24 cellular contexts compared by ENCODE assay signal in the genomic region with DNA sequence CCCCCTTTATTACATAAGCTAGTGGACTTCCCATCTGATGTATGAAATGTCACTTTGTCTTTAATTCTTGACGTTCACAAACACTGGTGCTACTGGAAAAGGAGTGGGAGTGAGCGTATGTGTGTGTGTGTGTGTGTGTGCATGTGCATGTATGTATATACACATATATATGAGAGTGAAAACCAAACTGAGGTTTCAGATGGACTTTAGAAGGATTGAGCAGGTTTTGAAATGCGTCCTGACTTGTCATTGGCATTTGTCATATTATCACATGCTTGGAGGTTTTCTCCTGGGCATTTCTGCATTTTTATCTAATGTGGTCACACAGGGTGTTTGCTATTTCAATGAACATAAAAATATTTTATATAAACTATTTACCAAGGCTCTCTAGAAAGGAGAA.
DNase-seq lines count a peak whose midpoint lies in the region; ATAC-seq and TF ChIP-seq lines count a peak whose summit lies in the region.
"Had no signal": no experiment of that assay in that cellular context is flagged by ENCODE, and none has a peak within 500 bp of the region (broad histone marks: within the 10 kb centered on the region; RNA-seq: fewer than 3 reads in every experiment).

No MANE protein-coding gene starts in this region.

- H3K4me3 ChIP-seq in RWPE2 (ENCODE audit: severe bottlenecking) (no peak overlapping the region), mucosa of descending colon (no peak overlapping the region)
- H3K4me3 ChIP-seq: sigmoid colon, tibial artery had no signal

- DNase-seq in activated naive CD4-positive, alpha-beta T cell treated with anti-CD3 and anti-CD28 coated beads for 36 hours: no peak
- DNase-seq in activated naive CD4-positive, alpha-beta T cell treated with Interleukin-2 at 50 U/mL for 16 hours: no peak
- DNase-seq in RWPE2 (ENCODE audit: low spot score) (no peak), COR-L47 (lab: John Stamatoyannopoulos, UW) (no peak), mucosa of descending colon (no peak)
- DNase-seq in activated naive CD8-positive, alpha-beta T cell treated with anti-CD3 and anti-CD28 coated beads, Interleukin-2, amount 50 U/mL, for 24 hours: no peak
- DNase-seq in naive thymus-derived CD8-positive, alpha-beta T cell: no peak
- DNase-seq: activated CD4-positive, alpha-beta T cell treated with anti-CD3 and anti-CD28 coated beads for 1 hour; aorta; DMS53; glutamatergic neuron; HFFc6; left colon; mesendoderm; NCI-H2107; NCI-H510A treated with DMSO at 0.1 percent for 48 hours; sigmoid colon; T1000; tibial artery had no signal

- H3K27ac Mint-ChIP-seq in activated naive CD4-positive, alpha-beta T cell treated with anti-CD3 and anti-CD28 coated beads for 36 hours: peak overlapping the region; percentile 96
- peak overlapping the region; percentile 98 for H3K27ac Mint-ChIP-seq in activated naive CD8-positive, alpha-beta T cell treated with anti-CD3 and anti-CD28 coated beads, Interleukin-2, amount 50 U/mL, for 24 hours
- peak overlapping the region; percentile 95 to 100 (median 96) for H3K27ac Mint-ChIP-seq in naive thymus-derived CD8-positive, alpha-beta T cell
- H3K27ac Mint-ChIP-seq: HFFc6; nephron; stimulated activated memory B cell treated with anti-CD40 and anti-IgM and Interleukin-4, amounts not matched to agents 10 μg/mL and 1 μg/mL and 100 μg/mL, for 72 hours had no signal

- no peak overlapping the region for H3K27ac ChIP-seq in RWPE2 (ENCODE audit: poor library complexity, severe bottlenecking)
- H3K27ac ChIP-seq: C4-2B, parathyroid adenoma, sigmoid colon, tibial artery had no signal

- no peaks in the 10 kb centered on the region for H3K27me3 Mint-ChIP-seq in activated naive CD4-positive, alpha-beta T cell treated with anti-CD3 and anti-CD28 coated beads for 36 hours (ENCODE audit: low read depth)
- no peaks in the 10 kb centered on the region for H3K27me3 Mint-ChIP-seq in activated naive CD8-positive, alpha-beta T cell treated with anti-CD3 and anti-CD28 coated beads, Interleukin-2, amount 50 U/mL, for 24 hours
- no peaks in the 10 kb centered on the region for H3K27me3 Mint-ChIP-seq in naive thymus-derived CD8-positive, alpha-beta T cell
- H3K27me3 Mint-ChIP-seq: stimulated activated memory B cell treated with anti-CD40 and anti-IgM and Interleukin-4, amounts not matched to agents 10 μg/mL and 1 μg/mL and 100 μg/mL, for 72 hours had no signal

- CTCF ChIA-PET in activated naive CD4-positive, alpha-beta T cell treated with anti-CD3 and anti-CD28 coated beads for 36 hours (lab: Charles Lee): interaction anchor here (1.1 to 3.2 kb wide), 8 partner anchors 8 to 47 kb away, joined by 3 to 13 read pairs (median 6); no protein-coding TSS in a partner anchor

- intact Hi-C loops in activated naive CD4-positive, alpha-beta T cell treated with anti-CD3 and anti-CD28 coated beads for 36 hours (cut with micrococcal nuclease): no loop called here
- intact Hi-C loops in mucosa of descending colon (cut with DNase I, micrococcal nuclease): no loop called here

- H3K27me3 ChIP-seq in RWPE2 (ENCODE audit: insufficient read depth, poor library complexity, severe bottlenecking): no peaks in the 10 kb centered on the region
- H3K27me3 ChIP-seq: sigmoid colon, tibial artery had no signal

- H3K4me3 Mint-ChIP-seq in activated naive CD4-positive, alpha-beta T cell treated with anti-CD3 and anti-CD28 coated beads for 36 hours: peak overlapping the region; percentile 3
- peak overlapping the region; percentile 33 for H3K4me3 Mint-ChIP-seq in activated naive CD8-positive, alpha-beta T cell treated with anti-CD3 and anti-CD28 coated beads, Interleukin-2, amount 50 U/mL, for 24 hours
- peak overlapping the region in 9 of 10 donors; percentile 8 to 75 (median 67) for H3K4me3 Mint-ChIP-seq in naive thymus-derived CD8-positive, alpha-beta T cell
- H3K4me3 Mint-ChIP-seq: HFFc6; nephron; stimulated activated memory B cell treated with anti-CD40 and anti-IgM and Interleukin-4, amounts not matched to agents 10 μg/mL and 1 μg/mL and 100 μg/mL, for 72 hours had no signal

- H3K4me1 ChIP-seq in RWPE2 (ENCODE audit: insufficient read depth, poor library complexity, severe bottlenecking) (peaks cover 25% of the 10 kb centered on the region), mucosa of descending colon (ENCODE audit: low read depth) (no peaks in the 10 kb centered on the region)
- H3K4me1 ChIP-seq: parathyroid adenoma, sigmoid colon, tibial artery had no signal

- H3K9me3 Mint-ChIP-seq in activated naive CD4-positive, alpha-beta T cell treated with anti-CD3 and anti-CD28 coated beads for 36 hours: no peaks in the 10 kb centered on the region
- H3K9me3 Mint-ChIP-seq in activated naive CD8-positive, alpha-beta T cell treated with anti-CD3 and anti-CD28 coated beads, Interleukin-2, amount 50 U/mL, for 24 hours: peaks cover 4% of the 10 kb centered on the region
- H3K9me3 Mint-ChIP-seq in naive thymus-derived CD8-positive, alpha-beta T cell: peaks cover 0 to 9% (median 0%) of the 10 kb centered on the region in 9 donors
- H3K9me3 Mint-ChIP-seq: nephron had no signal

- POLR2A ChIA-PET in naive thymus-derived CD8-positive, alpha-beta T cell (lab: Charles Lee): interaction anchor here (1.4 to 23.8 kb wide), 7 partner anchors 9 to 1081 kb away, joined by 5 to 361 read pairs (median 142); a partner anchor contains a TSS

- peak; percentile 64 for ATAC-seq in RWPE2 (ENCODE audit: low read depth)
- ATAC-seq in activated naive CD8-positive, alpha-beta T cell treated with anti-CD3 and anti-CD28 coated beads, Interleukin-2, amount 50 U/mL, for 24 hours: no peak
- no peak for ATAC-seq in naive thymus-derived CD8-positive, alpha-beta T cell
- no peak for ATAC-seq in GM21360 (IDR thresholded peaks at IDR 0.05; ENCODE audit: unreplicated experiment)
- no peak for ATAC-seq in mucosa of descending colon
- ATAC-seq: left colon; stimulated activated memory B cell treated with anti-CD40 and anti-IgM and Interleukin-4, amounts not matched to agents 10 μg/mL and 1 μg/mL and 100 μg/mL, for 72 hours had no signal

- peaks cover 5% of the 10 kb centered on the region for H3K36me3 Mint-ChIP-seq in activated naive CD4-positive, alpha-beta T cell treated with anti-CD3 and anti-CD28 coated beads for 36 hours (ENCODE audit: low read depth)
- peaks cover 3% of the 10 kb centered on the region for H3K36me3 Mint-ChIP-seq in activated naive CD8-positive, alpha-beta T cell treated with anti-CD3 and anti-CD28 coated beads, Interleukin-2, amount 50 U/mL, for 24 hours (ENCODE audit: low read depth)
- H3K36me3 Mint-ChIP-seq in naive thymus-derived CD8-positive, alpha-beta T cell: no peaks in the 10 kb centered on the region
- H3K36me3 Mint-ChIP-seq: stimulated activated memory B cell treated with anti-CD40 and anti-IgM and Interleukin-4, amounts not matched to agents 10 μg/mL and 1 μg/mL and 100 μg/mL, for 72 hours had no signal

- H3K36me3 ChIP-seq in RWPE2 (ENCODE audit: low read depth): no peaks in the 10 kb centered on the region
- no peaks in the 10 kb centered on the region for H3K36me3 ChIP-seq in mucosa of descending colon (ENCODE audit: low read depth)
- H3K36me3 ChIP-seq: sigmoid colon, tibial artery had no signal

- H3K4me1 Mint-ChIP-seq in activated naive CD4-positive, alpha-beta T cell treated with anti-CD3 and anti-CD28 coated beads for 36 hours (ENCODE audit: low read depth): peaks cover 96% of the 10 kb centered on the region
- peaks cover 99% of the 10 kb centered on the region for H3K4me1 Mint-ChIP-seq in activated naive CD8-positive, alpha-beta T cell treated with anti-CD3 and anti-CD28 coated beads, Interleukin-2, amount 50 U/mL, for 24 hours
- peaks cover 61 to 100% (median 98%) of the 10 kb centered on the region in 4 donors for H3K4me1 Mint-ChIP-seq in naive thymus-derived CD8-positive, alpha-beta T cell
- H3K4me1 Mint-ChIP-seq: stimulated activated memory B cell treated with anti-CD40 and anti-IgM and Interleukin-4, amounts not matched to agents 10 μg/mL and 1 μg/mL and 100 μg/mL, for 72 hours had no signal

- H3K9me3 ChIP-seq in RWPE2 (ENCODE audit: severe bottlenecking) (no peaks in the 10 kb centered on the region), mucosa of descending colon (no peaks in the 10 kb centered on the region)
- H3K9me3 ChIP-seq: sigmoid colon, tibial artery had no signal

- TF ChIP-seq CTCF in RWPE2 (IDR thresholded peaks at IDR 0.05; ENCODE audit: poor library complexity, severe bottlenecking) (no peak), mucosa of descending colon (IDR thresholded peaks at IDR 0.05) (no peak)

Comparison
In these comparisons a context has a peak if more than half of its experiments do, and no peak if none do; other contexts are left out.
1. H3K4me3 Mint-ChIP-seq: peak in every context shown above with its lines; median percentile 67 in naive thymus-derived CD8-positive, alpha-beta T cell; 33 in activated naive CD8-positive, alpha-beta T cell treated with anti-CD3 and anti-CD28 coated beads, Interleukin-2, amount 50 U/mL, for 24 hours; 3 in activated naive CD4-positive, alpha-beta T cell treated with anti-CD3 and anti-CD28 coated beads for 36 hours.